Comparison of ENCODE assay signal across 14 cellular contexts in genomic region chrX:80282535-80282934, GRCh38.
DNase-seq lines count a peak whose midpoint lies in the region; ATAC-seq and TF ChIP-seq lines count a peak whose summit lies in the region.
"Had no signal": no experiment of that assay in that cellular context is flagged by ENCODE, and none has a peak within 500 bp of the region (broad histone marks: within the 10 kb centered on the region; RNA-seq: fewer than 3 reads in every experiment).

No MANE protein-coding gene starts in this region.

- WGBS in heart left ventricle, 4 donors = 60 to 84% (median 68%) methylated on average over 2 of the region's 2 CpGs
- 46 to 56% methylated on average over 2 of the region's 2 CpGs for WGBS in tibial nerve, 2 donors

- POLR2A ChIA-PET in PC-9 (lab: Charles Lee; ENCODE audit: unreplicated experiment) = no interaction called here

- H3K27ac ChIP-seq in cardiac muscle cell (no peak overlapping the region), heart left ventricle (no peak overlapping the region), PC-9 (no peak overlapping the region), tibial nerve (no peak overlapping the region)
- H3K27ac ChIP-seq: coronary artery had no signal

- CTCF ChIA-PET in PC-9 (lab: Charles Lee) = no interaction called here

- no peaks in the 10 kb centered on the region for H3K4me1 ChIP-seq in cardiac muscle cell (ENCODE audit: low read depth)
- H3K4me1 ChIP-seq in heart left ventricle = no peaks in the 10 kb centered on the region
- no peaks in the 10 kb centered on the region for H3K4me1 ChIP-seq in PC-9 (replicated peaks; ENCODE audit: insufficient read depth)
- no peaks in the 10 kb centered on the region for H3K4me1 ChIP-seq in tibial nerve

- no peak for TF ChIP-seq POLR2A in heart left ventricle (IDR thresholded peaks at IDR 0.05)
- no peak for TF ChIP-seq POLR2A in tibial nerve (IDR thresholded peaks at IDR 0.05)

- TF ChIP-seq EP300 in tibial nerve (IDR thresholded peaks at IDR 0.05) = no peak

- H4K20me1 ChIP-seq in PC-9 (ENCODE audit: insufficient read depth) = no peaks in the 10 kb centered on the region

- H3K9me3 ChIP-seq in cardiac muscle cell (ENCODE audit: low read depth) = no peaks in the 10 kb centered on the region
- H3K9me3 ChIP-seq in heart left ventricle = no peaks in the 10 kb centered on the region
- no peaks in the 10 kb centered on the region for H3K9me3 ChIP-seq in PC-9 (ENCODE audit: insufficient read depth, low read depth)
- no peaks in the 10 kb centered on the region for H3K9me3 ChIP-seq in tibial nerve

- H3K4me3 ChIP-seq in cardiac muscle cell (no peak overlapping the region), heart left ventricle (no peak overlapping the region), PC-9 (no peak overlapping the region), fibroblast of the aortic adventitia (ENCODE audit: low read depth, low read length) (no peak overlapping the region), tibial nerve (no peak overlapping the region)
- H3K4me3 ChIP-seq: coronary artery had no signal

- H3K27me3 ChIP-seq in cardiac muscle cell (no peaks in the 10 kb centered on the region), heart left ventricle (no peaks in the 10 kb centered on the region), PC-9 (ENCODE audit: insufficient read depth, low read depth) (no peaks in the 10 kb centered on the region), tibial nerve (no peaks in the 10 kb centered on the region)

- DNase-seq in cardiac muscle cell (ENCODE audit: low read depth in 1 of 2, low spot score in 1 of 2) (no peak), heart left ventricle (no peak), PC-9 (no peak), fibroblast of the aortic adventitia (ENCODE audit: low read depth) (peak; percentile 20), tibial nerve (ENCODE audit: low spot score in 2 of 2) (no peak), kidney tubule cell (ENCODE audit: low spot score) (no peak)
- DNase-seq: midbrain; NCI-H1092 treated with DMSO at 0.1 percent for 48 hours; NCI-H2227 treated with DMSO at 0.1 percent for 48 hours; posterior cingulate gyrus; stimulated activated CD4-positive, alpha-beta T cell treated with anti-CD3 and anti-CD28 coated beads, Interleukin-15, amount 100 ng/mL, for 24 hours had no signal

- H3F3A ChIP-seq in PC-9 (ENCODE audit: insufficient read depth, low read depth) = no peaks in the 10 kb centered on the region

- no peak for ATAC-seq in heart left ventricle
- no peak for ATAC-seq in HG02759 (IDR thresholded peaks at IDR 0.05; ENCODE audit: unreplicated experiment)
- no peak for ATAC-seq in GM19467 (IDR thresholded peaks at IDR 0.05; ENCODE audit: unreplicated experiment)

- H3K9me2 ChIP-seq in PC-9 (ENCODE audit: insufficient read depth) = no peaks in the 10 kb centered on the region

- no TSS peak for BruUV-seq in PC-9 (replicated peaks; lab: Mats Ljungman, UMichigan)

- H3K4me2 ChIP-seq in PC-9 = no peak overlapping the region

- H3K79me2 ChIP-seq in PC-9 (ENCODE audit: low read depth) = no peaks in the 10 kb centered on the region

- intact Hi-C loops in heart left ventricle (cut with DNase I) = loop anchor here in 1 of 10 donors (10.0 kb wide), 1 partner anchor 292 kb away; no protein-coding TSS in a partner anchor
- intact Hi-C loops in PC-9 (cut with micrococcal nuclease; ENCODE audit: unreplicated experiment) = no loop called here

- H3K36me3 ChIP-seq in cardiac muscle cell (no peaks in the 10 kb centered on the region), heart left ventricle (no peaks in the 10 kb centered on the region), PC-9 (ENCODE audit: low read depth) (no peaks in the 10 kb centered on the region), tibial nerve (no peaks in the 10 kb centered on the region)

- no peak overlapping the region for H2AFZ ChIP-seq in PC-9

- TF ChIP-seq CTCF in cardiac muscle cell (IDR thresholded peaks at IDR 0.05; ENCODE audit: low read depth, low read length) = peak; percentile 17
- TF ChIP-seq CTCF in heart left ventricle (IDR thresholded peaks at IDR 0.05) = peak in 6 of 12 donors; percentile 5 to 34 (median 16)
- TF ChIP-seq CTCF in PC-9 (conservative IDR thresholded peaks at IDR 0.05) = peak; percentile 58
- TF ChIP-seq CTCF in fibroblast of the aortic adventitia (IDR thresholded peaks at IDR 0.05; ENCODE audit: insufficient read depth, low read length) = peak; percentile 32
- peak in 3 of 5 experiments; percentile 11 to 47 (median 23) for TF ChIP-seq CTCF in tibial nerve (IDR thresholded peaks at IDR 0.05)
